ENCODE assay signal across 8 cellular contexts in genomic region chr7:93232673-93233018, GRCh38. TPM values are rescaled to one million over a fixed set of nuclear protein-coding genes. Genes with fewer than 3 reads are reported as not detected.
DNase-seq lines count a peak whose midpoint lies in the region; ATAC-seq and TF ChIP-seq lines count a peak whose summit lies in the region.

No MANE protein-coding gene starts in this region.

- ATAC-seq in CD8-positive, alpha-beta T cell = peak; percentile 1
- ATAC-seq in HG03520 (IDR thresholded peaks at IDR 0.05; ENCODE audit: unreplicated experiment) = no peak

- DNase-seq in CD8-positive, alpha-beta T cell = no peak
- peak; percentile 42 for DNase-seq in GM23248
- no peak for DNase-seq in SJSA1 (ENCODE audit: low read depth in 1 of 2, low spot score in 2 of 2)
- DNase-seq in osteocyte (ENCODE audit: extremely low spot score, unreplicated experiment) = no peak
- DNase-seq in cerebellar nuclear complex (lab: John Stamatoyannopoulos, UW) = no peak
- no peak for DNase-seq in NCI-H1105 (lab: John Stamatoyannopoulos, UW)

- no peaks in the 10 kb centered on the region for H3K9me3 Mint-ChIP-seq in CD8-positive, alpha-beta T cell
- H3K9me3 Mint-ChIP-seq in osteocyte (ENCODE audit: unreplicated experiment) = no peaks in the 10 kb centered on the region

- in situ Hi-C loops in GM23248 (cut with MboI) = no loop called here

- H3K36me3 Mint-ChIP-seq in CD8-positive, alpha-beta T cell = peaks cover 7% of the 10 kb centered on the region
- no peaks in the 10 kb centered on the region for H3K36me3 Mint-ChIP-seq in osteocyte (ENCODE audit: unreplicated experiment)

- intact Hi-C loops in CD8-positive, alpha-beta T cell (cut with DNase I, micrococcal nuclease) = loop anchor here (1.0 to 10.0 kb wide), 19 partner anchors 13 to 1425 kb away; partner anchors contain the start of genes ANKIB1 (in 2 of the 2), BET1 (in 2 of the 2), KRIT1 (in 2 of the 2) and PEX1 (in 2 of the 2)

- peaks cover 38% of the 10 kb centered on the region for H3K79me2 ChIP-seq in GM23248 (ENCODE audit: insufficient read depth)

- H2AFZ ChIP-seq in GM23248 = peak overlapping the region; percentile 100

- CTCF ChIA-PET in CD8-positive, alpha-beta T cell (lab: Charles Lee) = interaction anchor here (0.6 to 1.5 kb wide), 4 partner anchors 16 to 622 kb away, joined by 3 to 5 read pairs (median 4); no protein-coding TSS in a partner anchor

- peak overlapping the region; percentile 99 for H3K27ac Mint-ChIP-seq in CD8-positive, alpha-beta T cell
- H3K27ac Mint-ChIP-seq in osteocyte (ENCODE audit: unreplicated experiment) = peak overlapping the region; percentile 87

- POLR2A ChIA-PET in CD8-positive, alpha-beta T cell (lab: Charles Lee) = interaction anchor here (0.9 to 2.8 kb wide), 6 partner anchors 8 to 704 kb away, joined by 3 to 17 read pairs (median 6); partner anchors contain the start of genes PEX1, RBM48 and SAMD9

- peak overlapping the region; percentile 89 for H3K27ac ChIP-seq in CD8-positive, alpha-beta T cell (ENCODE audit: low read depth, low read length)
- H3K27ac ChIP-seq in GM23248 (no peak overlapping the region), SJSA1 (no peak overlapping the region), esophagus (ENCODE audit: low read depth in 2 of 2, low read length in 1 of 2) (peak overlapping the region in 1 of 2 donors; percentile 1)

- H3K27me3 Mint-ChIP-seq in CD8-positive, alpha-beta T cell (ENCODE audit: low read depth) = no peaks in the 10 kb centered on the region
- peaks cover 21% of the 10 kb centered on the region for H3K27me3 Mint-ChIP-seq in osteocyte (ENCODE audit: unreplicated experiment)

- H4K20me1 ChIP-seq in GM23248 (ENCODE audit: insufficient read depth) = no peaks in the 10 kb centered on the region

- peak overlapping the region; percentile 79 for H3K4me2 ChIP-seq in GM23248 (ENCODE audit: unreplicated experiment)

- no peaks in the 10 kb centered on the region for H3K9me3 ChIP-seq in CD8-positive, alpha-beta T cell (ENCODE audit: low read length)
- H3K9me3 ChIP-seq in GM23248 (ENCODE audit: low read depth) = no peaks in the 10 kb centered on the region
- H3K9me3 ChIP-seq in SJSA1 (replicated peaks) = no peaks in the 10 kb centered on the region
- H3K9me3 ChIP-seq in esophagus (ENCODE audit: control insufficient read depth in 2 of 2, insufficient read depth in 1 of 2, low read depth in 1 of 2, low read length in 1 of 2) = no peaks in the 10 kb centered on the region

- WGBS in GM23248 (ENCODE audit: low coverage in 1 of 2, low lambda C conversion rate in 2 of 2, missing lambda C conversion rate in 2 of 2), 2 experiments = 0 to 1% methylated on average over 8 of the region's 8 CpGs
- WGBS in esophagus, 2 donors = 0 to 1% methylated on average over 8 of the region's 8 CpGs

- no peaks in the 10 kb centered on the region for H3F3A ChIP-seq in GM23248 (ENCODE audit: insufficient read depth)

- no peaks in the 10 kb centered on the region for H3K27me3 ChIP-seq in CD8-positive, alpha-beta T cell (ENCODE audit: insufficient read depth, low read length)
- no peaks in the 10 kb centered on the region for H3K27me3 ChIP-seq in GM23248 (replicated peaks; ENCODE audit: insufficient read depth)
- H3K27me3 ChIP-seq in SJSA1 (replicated peaks) = no peaks in the 10 kb centered on the region
- no peaks in the 10 kb centered on the region for H3K27me3 ChIP-seq in esophagus (ENCODE audit: control insufficient read depth in 1 of 2, insufficient read depth in 2 of 2, low read length in 2 of 2)

- peak overlapping the region; percentile 96 for H3K4me3 Mint-ChIP-seq in CD8-positive, alpha-beta T cell
- peak overlapping the region; percentile 97 for H3K4me3 Mint-ChIP-seq in osteocyte (ENCODE audit: unreplicated experiment)

- peak overlapping the region; percentile 81 for H3K9ac ChIP-seq in GM23248

- H3K4me1 Mint-ChIP-seq in CD8-positive, alpha-beta T cell (ENCODE audit: low read depth) = peaks cover 20% of the 10 kb centered on the region
- peaks cover 9% of the 10 kb centered on the region for H3K4me1 Mint-ChIP-seq in osteocyte (ENCODE audit: unreplicated experiment)

- H3K4me1 ChIP-seq in CD8-positive, alpha-beta T cell (ENCODE audit: insufficient read depth, low read length) = peaks cover 25% of the 10 kb centered on the region
- 0 out of 2 replicates have a peak, but pooled peaks cover 5% of the 10 kb centered on the region for H3K4me1 ChIP-seq in GM23248 (ENCODE audit: insufficient read depth)
- H3K4me1 ChIP-seq in SJSA1 (replicated peaks) = 0 out of 2 replicates have a peak, but pooled peaks cover 3% of the 10 kb centered on the region
- no peaks in the 10 kb centered on the region for H3K4me1 ChIP-seq in esophagus (ENCODE audit: control insufficient read depth in 2 of 2, insufficient read depth in 2 of 2, low read length in 1 of 2)

- no peaks in the 10 kb centered on the region for H3K9me2 ChIP-seq in GM23248 (ENCODE audit: insufficient read depth)

- no peaks in the 10 kb centered on the region for H3K36me3 ChIP-seq in CD8-positive, alpha-beta T cell (ENCODE audit: insufficient read depth, low read length)
- H3K36me3 ChIP-seq in GM23248 (ENCODE audit: low read depth) (no peaks in the 10 kb centered on the region), SJSA1 (no peaks in the 10 kb centered on the region), esophagus (ENCODE audit: control insufficient read depth in 2 of 2, insufficient read depth in 2 of 2, low read length in 1 of 2) (no peaks in the 10 kb centered on the region)

- H3K4me3 ChIP-seq in CD8-positive, alpha-beta T cell (ENCODE audit: low read depth, low read length) = peak overlapping the region; percentile 88
- H3K4me3 ChIP-seq in GM23248 = peak overlapping the region; percentile 99
- H3K4me3 ChIP-seq in SJSA1 = peak overlapping the region; percentile 57
- H3K4me3 ChIP-seq in esophagus (ENCODE audit: low read depth in 1 of 2, low read length in 2 of 2) = peak overlapping the region; percentile 72 to 99

- TF ChIP-seq CTCF in CD8-positive, alpha-beta T cell (IDR thresholded peaks at IDR 0.05) = no peak
- no peak for TF ChIP-seq CTCF in osteocyte (IDR thresholded peaks at IDR 0.05)

RNA-seq across cellular contexts. Expression of gene VPS50, which starts 0.5 kb away (rescaled TPM):
- total RNA-seq in CD8-positive, alpha-beta T cell = 10 to 100 TPM; 17.1 to 20.2 TPM
- 23.3 and 30.9 TPM in 2 replicates for total RNA-seq in GM23248 (2014; rRNA removed; shearing (Covaris generic))
- polyA plus RNA-seq in GM23248 (2016; fragmentation: Nextera tagmentation; extraction: Ambion mirVana) (10.3 and 11.9 TPM in 2 replicates), esophagus (1 to 10 TPM; 4.9 to 7.0 TPM)
- 20.2 and 20.8 TPM in 2 replicates for total RNA-seq in SJSA1 (2014; rRNA removed; shearing (Covaris generic))
- 23.7 and 25.6 TPM in 2 replicates for total RNA-seq in osteocyte

RNA-seq across cellular contexts. Expression of gene HEPACAM2, which starts 6.4 kb away (rescaled TPM):
- total RNA-seq in CD8-positive, alpha-beta T cell = not detected
- not detected in 2 replicates for total RNA-seq in GM23248 (2014; rRNA removed; shearing (Covaris generic))
- polyA plus RNA-seq in GM23248 (2016; fragmentation: Nextera tagmentation; extraction: Ambion mirVana) (not detected in 2 replicates), esophagus (under 1 TPM in 1 of 2 donors, not detected in 1; 0.04 TPM)
- total RNA-seq in SJSA1 (2014; rRNA removed; shearing (Covaris generic)) = not detected in 2 replicates
- total RNA-seq in osteocyte = not detected in 2 replicates
